11 cellular contexts compared by ENCODE assay signal in genomic region chr19:13849277-13849676, GRCh38. TPM values are rescaled to one million over a fixed set of nuclear protein-coding genes. Genes with fewer than 3 reads are reported as not detected.
A peak's percentile ranks its signal among the peaks of the same experiment; 100 is the strongest.
DNase-seq lines count a peak whose midpoint lies in the region; ATAC-seq and TF ChIP-seq lines count a peak whose summit lies in the region.
"Had no signal": no experiment of that assay in that cellular context is flagged by ENCODE, and none has a peak within 500 bp of the region (broad histone marks: within the 10 kb centered on the region; RNA-seq: fewer than 3 reads in every experiment).

No MANE protein-coding gene starts in this region.

- H3K27ac ChIP-seq in H9 (ENCODE audit: insufficient read length, low read depth, low read length), result no peak overlapping the region
- peak overlapping the region; percentile 26 to 94 for H3K27ac ChIP-seq in lung (ENCODE audit: low read depth in 1 of 2, low read length in 1 of 2)

- peak overlapping the region; percentile 90 for H2BK15ac ChIP-seq in H9 (ENCODE audit: low read depth, low read length)

- H4K8ac ChIP-seq in H9 (replicated peaks; ENCODE audit: insufficient read length, low read depth, low read length), result no peak overlapping the region

- H3K23ac ChIP-seq in H9 (ENCODE audit: insufficient read length, low read depth, low read length), result no peak overlapping the region

- H3K36me3 Mint-ChIP-seq in H9 (ENCODE audit: insufficient read depth in 1 of 3, low read depth in 3 of 3), result no peaks in the 10 kb centered on the region; a peak in 2 of 7 replicates
- H3K36me3 Mint-ChIP-seq in activated T-helper 17 cell treated with anti-CD3 and anti-CD28 coated beads, Interleukin-2, amount 50 U/mL, for 72 hours (ENCODE audit: low read depth), result peaks cover 21% of the 10 kb centered on the region
- peaks cover 47% of the 10 kb centered on the region for H3K36me3 Mint-ChIP-seq in stimulated activated effector memory CD8-positive, alpha-beta T cell treated with anti-CD3 and anti-CD28 coated beads, Interleukin-12 subunit alpha, Interleukin-12 subunit beta, amount 100 ng/mL, for 72 hours
- H3K36me3 Mint-ChIP-seq: activated naive CD8-positive, alpha-beta T cell treated with anti-CD3 and anti-CD28 coated beads, Interleukin-2, amount 10 ng/mL, durations not matched to agents 7 days and 5 days had no signal

- no peak overlapping the region for H2BK5ac ChIP-seq in H9 (ENCODE audit: insufficient read length, low read length)

- H2AFZ ChIP-seq in H9 (ENCODE audit: low read length), result no peak overlapping the region

- peak; percentile 30 for DNase-seq in H9
- no peak for DNase-seq in lung (ENCODE audit: low spot score)
- no peak for DNase-seq in stimulated activated effector memory CD8-positive, alpha-beta T cell treated with anti-CD3 and anti-CD28 coated beads, Interleukin-12 subunit alpha, Interleukin-12 subunit beta, amount 100 ng/mL, for 72 hours (ENCODE audit: low spot score in 2 of 2)
- no peak for DNase-seq in foreskin melanocyte
- DNase-seq in anterior cingulate cortex (lab: John Stamatoyannopoulos, UW), result no peak
- DNase-seq: activated naive CD8-positive, alpha-beta T cell treated with anti-CD3 and anti-CD28 coated beads, Interleukin-2, amount 10 ng/mL, durations not matched to agents 7 days and 5 days; NCI-H82 had no signal

- peak overlapping the region; percentile 42 for H3K4ac ChIP-seq in H9 (ENCODE audit: low read depth, low read length)

- H3K56ac ChIP-seq in H9 (ENCODE audit: insufficient read length, low read depth, low read length), result no peak overlapping the region

- H3K4me2 ChIP-seq in H9 (ENCODE audit: insufficient read depth, insufficient read length, low read length), result no peak overlapping the region

- no peak overlapping the region for H3K4me3 ChIP-seq in lung

- ATAC-seq in activated T-helper 17 cell treated with anti-CD3 and anti-CD28 coated beads, Interleukin-2, amount 50 U/mL, for 72 hours (replicated peaks), result no peak
- ATAC-seq in lung (ENCODE audit: insufficient read depth, low FRiP score) (no peak), HG03354 (IDR thresholded peaks at IDR 0.05; ENCODE audit: poor library complexity, severe bottlenecking, unreplicated experiment) (no peak)
- ATAC-seq in stimulated activated effector memory CD8-positive, alpha-beta T cell treated with anti-CD3 and anti-CD28 coated beads, Interleukin-12 subunit alpha, Interleukin-12 subunit beta, amount 100 ng/mL, for 72 hours, result no peak

- H2BK120ac ChIP-seq in H9 (ENCODE audit: low read depth, low read length, poor library complexity, severe bottlenecking), result no peak overlapping the region

- H3K27ac Mint-ChIP-seq in H9, result peak overlapping the region in 1 of 3 experiments; percentile 61; a peak in 3 of 7 replicates
- peak overlapping the region; percentile 100 for H3K27ac Mint-ChIP-seq in activated T-helper 17 cell treated with anti-CD3 and anti-CD28 coated beads, Interleukin-2, amount 50 U/mL, for 72 hours
- H3K27ac Mint-ChIP-seq in stimulated activated effector memory CD8-positive, alpha-beta T cell treated with anti-CD3 and anti-CD28 coated beads, Interleukin-12 subunit alpha, Interleukin-12 subunit beta, amount 100 ng/mL, for 72 hours, result peak overlapping the region; percentile 100

- 0 out of 2 replicates have a peak overlapping the region, but pooled peaks have one; percentile 6 for H3K14ac ChIP-seq in H9 (ENCODE audit: insufficient read depth, low read length)

- no peaks in the 10 kb centered on the region for H3K79me1 ChIP-seq in H9 (ENCODE audit: insufficient read depth, low read depth, low read length, poor library complexity, severe bottlenecking)

- WGBS in H9 (ENCODE audit: extremely low coverage, insufficient read length, low lambda C conversion rate), result no CpG with 5 or more reads among the region's 6 CpGs
- 71 to 85% methylated on average over 6 of the region's 6 CpGs for WGBS in lung, 2 donors

- no peaks in the 10 kb centered on the region for H3K27me3 ChIP-seq in H9 (ENCODE audit: insufficient read depth, low read length)
- H3K27me3 ChIP-seq in lung (ENCODE audit: control insufficient read depth, insufficient read depth), result no peaks in the 10 kb centered on the region

- no peaks in the 10 kb centered on the region for H3K79me2 ChIP-seq in H9 (ENCODE audit: insufficient read depth, low read length)

- H2BK12ac ChIP-seq in H9 (ENCODE audit: insufficient read length, low read depth, low read length), result peak overlapping the region; percentile 84

- no peak for TF ChIP-seq CTCF in H9 (conservative IDR thresholded peaks at IDR 0.05)
- no peak for TF ChIP-seq CTCF in lung (IDR thresholded peaks at IDR 0.05; ENCODE audit: control extremely low read depth, extremely low read depth)

- H2AK5ac ChIP-seq in H9 (ENCODE audit: insufficient read length, low read length), result no peak overlapping the region

- H3K18ac ChIP-seq in H9 (ENCODE audit: insufficient read length, low read depth, low read length), result peak overlapping the region; percentile 83

- H3K9me3 ChIP-seq in H9 (ENCODE audit: control insufficient read depth, low read depth, low read length) (no peaks in the 10 kb centered on the region), lung (ENCODE audit: control insufficient read depth in 2 of 2, insufficient read depth in 1 of 2, low read length in 1 of 2) (no peaks in the 10 kb centered on the region)

- H3K9me3 Mint-ChIP-seq in H9, result no peaks in the 10 kb centered on the region; a peak in 1 of 5 replicates
- H3K9me3 Mint-ChIP-seq in activated T-helper 17 cell treated with anti-CD3 and anti-CD28 coated beads, Interleukin-2, amount 50 U/mL, for 72 hours, result no peaks in the 10 kb centered on the region
- no peaks in the 10 kb centered on the region for H3K9me3 Mint-ChIP-seq in stimulated activated effector memory CD8-positive, alpha-beta T cell treated with anti-CD3 and anti-CD28 coated beads, Interleukin-12 subunit alpha, Interleukin-12 subunit beta, amount 100 ng/mL, for 72 hours
- H3K9me3 Mint-ChIP-seq: activated naive CD8-positive, alpha-beta T cell treated with anti-CD3 and anti-CD28 coated beads, Interleukin-2, amount 10 ng/mL, durations not matched to agents 7 days and 5 days had no signal

- H3K27me3 Mint-ChIP-seq in H9 (ENCODE audit: low read depth), result no peaks in the 10 kb centered on the region
- H3K27me3 Mint-ChIP-seq in activated T-helper 17 cell treated with anti-CD3 and anti-CD28 coated beads, Interleukin-2, amount 50 U/mL, for 72 hours, result no peaks in the 10 kb centered on the region
- H3K27me3 Mint-ChIP-seq: activated naive CD8-positive, alpha-beta T cell treated with anti-CD3 and anti-CD28 coated beads, Interleukin-2, amount 10 ng/mL, durations not matched to agents 7 days and 5 days had no signal

- H3K4me3 Mint-ChIP-seq in H9, result peak overlapping the region in 1 of 2 experiments; percentile 29; a peak in 1 of 5 replicates
- peak overlapping the region; percentile 87 for H3K4me3 Mint-ChIP-seq in activated T-helper 17 cell treated with anti-CD3 and anti-CD28 coated beads, Interleukin-2, amount 50 U/mL, for 72 hours
- H3K4me3 Mint-ChIP-seq in stimulated activated effector memory CD8-positive, alpha-beta T cell treated with anti-CD3 and anti-CD28 coated beads, Interleukin-12 subunit alpha, Interleukin-12 subunit beta, amount 100 ng/mL, for 72 hours, result peak overlapping the region; percentile 96

- H3T11ph ChIP-seq in H9 (ENCODE audit: low read length), result no peak overlapping the region

- H3K36me3 ChIP-seq in lung (ENCODE audit: control insufficient read depth in 2 of 2, insufficient read depth in 2 of 2, low read length in 2 of 2), result no peaks in the 10 kb centered on the region

- H3K4me1 ChIP-seq in H9 (ENCODE audit: insufficient read depth, low read length) (peaks cover 7% of the 10 kb centered on the region; the same call in 1 of the 2 replicates), lung (ENCODE audit: control insufficient read depth in 2 of 2, insufficient read depth in 2 of 2, low read length in 2 of 2) (peaks cover 4 to 27% of the 10 kb centered on the region in 2 donors)

- no peak overlapping the region for H4K5ac ChIP-seq in H9 (ENCODE audit: insufficient read length, low read depth, low read length)

- peaks cover 30 to 36% of the 10 kb centered on the region in 2 experiments for H3K4me1 Mint-ChIP-seq in H9
- peaks cover 26% of the 10 kb centered on the region for H3K4me1 Mint-ChIP-seq in activated T-helper 17 cell treated with anti-CD3 and anti-CD28 coated beads, Interleukin-2, amount 50 U/mL, for 72 hours
- H3K4me1 Mint-ChIP-seq in stimulated activated effector memory CD8-positive, alpha-beta T cell treated with anti-CD3 and anti-CD28 coated beads, Interleukin-12 subunit alpha, Interleukin-12 subunit beta, amount 100 ng/mL, for 72 hours, result peaks cover 54% of the 10 kb centered on the region

- H3K9ac ChIP-seq in H9 (ENCODE audit: extremely low read depth, insufficient read length, low read length), result no peak overlapping the region

- H3K23me2 ChIP-seq in H9 (ENCODE audit: insufficient read length, low read depth, low read length, poor library complexity, severe bottlenecking), result peaks cover 7% of the 10 kb centered on the region

- H4K20me1 ChIP-seq in H9 (ENCODE audit: control insufficient read depth, insufficient read depth, insufficient read length), result no peaks in the 10 kb centered on the region

- H4K91ac ChIP-seq in H9 (ENCODE audit: insufficient read length, low read depth, low read length), result peak overlapping the region; percentile 88

- peak overlapping the region; percentile 84 for H2BK20ac ChIP-seq in H9 (ENCODE audit: low read depth, low read length, poor library complexity, severe bottlenecking)

RNA-seq across cellular contexts. Expression of gene NANOS3, which starts 27.7 kb away (rescaled TPM):
- not detected in 2 replicates for total RNA-seq in H9 (2021)
- 1 to 10 TPM; 1.2 to 3.6 TPM for total RNA-seq in activated T-helper 17 cell treated with anti-CD3 and anti-CD28 coated beads, Interleukin-2, amount 50 U/mL, for 72 hours
- total RNA-seq in lung, result 1 to 10 TPM in 1 of 2 donors, not detected in 1; 1.5 TPM
- under 1 TPM; 0.81 to 0.82 TPM for polyA plus RNA-seq in lung
- total RNA-seq: LHCN-M2, mesenteric fat pad had no signal

RNA-seq across cellular contexts. Expression of gene ZSWIM4, which starts 54.0 kb away (rescaled TPM):
- total RNA-seq in H9 (2021) (50.7 and 53.1 TPM in 2 replicates), lung (10 to 100 TPM in 1 of 2 donors, 1 to 10 TPM in 1; 7.6 to 10.5 TPM)
- 10 to 100 TPM in 1 of 2 donors, 1 to 10 TPM in 1; 5.4 to 10.6 TPM for total RNA-seq in activated T-helper 17 cell treated with anti-CD3 and anti-CD28 coated beads, Interleukin-2, amount 50 U/mL, for 72 hours
- 10 to 100 TPM in 1 of 2 donors, 1 to 10 TPM in 1; 3.7 to 10.0 TPM for polyA plus RNA-seq in lung

RNA-seq across cellular contexts. Expression of gene BRME1, which starts 56.6 kb away (rescaled TPM):
- total RNA-seq in H9 (2021) (4.7 and 6.7 TPM in 2 replicates), lung (1 to 10 TPM; 2.9 to 3.0 TPM)
- total RNA-seq in activated T-helper 17 cell treated with anti-CD3 and anti-CD28 coated beads, Interleukin-2, amount 50 U/mL, for 72 hours, result 10 to 100 TPM in 1 of 2 donors, 1 to 10 TPM in 1; 4.8 to 12.5 TPM
- 1 to 10 TPM; 1.3 to 3.2 TPM for polyA plus RNA-seq in lung

RNA-seq across cellular contexts. Expression of gene CC2D1A, which starts 56.7 kb away (rescaled TPM):
- total RNA-seq in H9 (2021), result 42.7 and 48.5 TPM in 2 replicates
- 10 to 100 TPM; 34.6 to 35.4 TPM for total RNA-seq in activated T-helper 17 cell treated with anti-CD3 and anti-CD28 coated beads, Interleukin-2, amount 50 U/mL, for 72 hours
- 10 to 100 TPM; 19.9 to 39.5 TPM for total RNA-seq in lung
- polyA plus RNA-seq in lung, result 10 to 100 TPM; 19.3 to 38.9 TPM
